Comparison of ENCODE assay signal across 1 cellular context in the genomic region with DNA sequence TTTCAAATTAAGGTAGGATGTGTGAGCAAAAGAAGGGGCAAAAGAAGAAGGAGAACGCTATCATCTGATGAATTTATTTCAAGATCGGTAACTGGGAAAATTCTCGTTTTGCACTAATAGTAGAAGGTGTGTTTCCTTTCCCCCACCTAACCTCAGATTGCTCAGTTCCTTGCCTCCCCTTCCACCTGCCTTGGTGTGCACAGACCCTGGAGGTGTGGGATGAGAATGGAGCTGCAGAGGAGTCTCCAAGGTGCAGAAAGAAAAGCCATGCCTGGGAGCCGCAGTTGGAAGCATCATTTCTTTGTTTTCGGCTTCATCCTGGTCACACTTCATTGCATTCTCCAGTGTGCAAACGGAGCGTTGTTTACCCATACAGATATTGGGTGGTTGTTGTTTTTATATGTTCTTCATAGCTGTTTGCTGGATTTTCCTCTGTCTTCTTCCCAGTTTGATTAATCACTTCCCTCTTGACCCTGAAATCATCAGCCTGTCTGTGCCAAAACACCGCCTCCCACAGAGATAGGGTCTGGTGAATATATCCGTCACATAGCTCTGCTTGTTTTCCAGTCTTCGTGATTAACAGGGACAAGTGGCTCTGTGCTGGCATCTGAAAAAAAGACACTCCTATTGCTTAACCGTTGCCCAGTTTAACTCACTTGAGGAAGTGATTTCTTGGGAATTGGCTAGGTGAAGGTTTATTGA.
TF ChIP-seq lines count a peak whose summit lies in the region.

No MANE protein-coding gene starts in this region.

TF ChIP-seq in IMR-90, 13 proteins besides CTCF, POLR2A, EP300 and RAD21 (continued from another document):
- TF ChIP-seq, protein P1, sequence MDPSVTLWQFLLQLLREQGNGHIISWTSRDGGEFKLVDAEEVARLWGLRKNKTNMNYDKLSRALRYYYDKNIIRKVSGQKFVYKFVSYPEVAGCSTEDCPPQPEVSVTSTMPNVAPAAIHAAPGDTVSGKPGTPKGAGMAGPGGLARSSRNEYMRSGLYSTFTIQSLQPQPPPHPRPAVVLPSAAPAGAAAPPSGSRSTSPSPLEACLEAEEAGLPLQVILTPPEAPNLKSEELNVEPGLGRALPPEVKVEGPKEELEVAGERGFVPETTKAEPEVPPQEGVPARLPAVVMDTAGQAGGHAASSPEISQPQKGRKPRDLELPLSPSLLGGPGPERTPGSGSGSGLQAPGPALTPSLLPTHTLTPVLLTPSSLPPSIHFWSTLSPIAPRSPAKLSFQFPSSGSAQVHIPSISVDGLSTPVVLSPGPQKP (IDR thresholded peaks at IDR 0.05; ENCODE audit: borderline replicate concordance, low read depth, low read length), result no peak
- TF ChIP-seq MXI1 (IDR thresholded peaks at IDR 0.05; ENCODE audit: borderline replicate concordance, low read depth, low read length) (no peak), CEBPB (IDR thresholded peaks at IDR 0.05; ENCODE audit: low read depth, low read length) (0 out of 2 replicates have a peak, but pooled peaks have one; percentile 1)
